ENCODE assay signal across 11 cellular contexts in genomic region chr17:70668276-70668937, GRCh38.
"Had no signal": no experiment of that assay in that cellular context is flagged by ENCODE, and none has a peak within 500 bp of the region (broad histone marks: within the 10 kb centered on the region; RNA-seq: fewer than 3 reads in every experiment).

No MANE protein-coding gene starts in this region.

- H3K36me3 ChIP-seq: lower lobe of right lung, thyroid gland, uterus, WERI-Rb-1 had no signal

- H3K9me3 ChIP-seq: lower lobe of right lung, thyroid gland, uterus had no signal

- H3K27me3 ChIP-seq: dorsolateral prefrontal cortex, thyroid gland, uterus had no signal

- ATAC-seq: lower lobe of right lung had no signal

- H3K4me1 ChIP-seq: lower lobe of right lung, thyroid gland, uterus had no signal

- H3K4me3 ChIP-seq: dorsolateral prefrontal cortex, lower lobe of right lung, thyroid gland, uterus had no signal

- DNase-seq: activated CD4-positive, alpha-beta T cell treated with anti-CD3 and anti-CD28 coated beads for 1 hour; activated CD4-positive, alpha-beta T cell treated with anti-CD3 and anti-CD28 coated beads, Interleukin-2, amount 50 U/mL, for 48 hours; activated gamma-delta T cell; dorsolateral prefrontal cortex; lower lobe of right lung; occipital lobe; retina; stimulated activated naive CD4-positive, alpha-beta T cell; thyroid gland; uterus; WERI-Rb-1 had no signal

- H3K27ac ChIP-seq: dorsolateral prefrontal cortex, lower lobe of right lung, thyroid gland, uterus, WERI-Rb-1 had no signal
